Comparison of ENCODE assay signal across 1 cellular context in the genomic region with DNA sequence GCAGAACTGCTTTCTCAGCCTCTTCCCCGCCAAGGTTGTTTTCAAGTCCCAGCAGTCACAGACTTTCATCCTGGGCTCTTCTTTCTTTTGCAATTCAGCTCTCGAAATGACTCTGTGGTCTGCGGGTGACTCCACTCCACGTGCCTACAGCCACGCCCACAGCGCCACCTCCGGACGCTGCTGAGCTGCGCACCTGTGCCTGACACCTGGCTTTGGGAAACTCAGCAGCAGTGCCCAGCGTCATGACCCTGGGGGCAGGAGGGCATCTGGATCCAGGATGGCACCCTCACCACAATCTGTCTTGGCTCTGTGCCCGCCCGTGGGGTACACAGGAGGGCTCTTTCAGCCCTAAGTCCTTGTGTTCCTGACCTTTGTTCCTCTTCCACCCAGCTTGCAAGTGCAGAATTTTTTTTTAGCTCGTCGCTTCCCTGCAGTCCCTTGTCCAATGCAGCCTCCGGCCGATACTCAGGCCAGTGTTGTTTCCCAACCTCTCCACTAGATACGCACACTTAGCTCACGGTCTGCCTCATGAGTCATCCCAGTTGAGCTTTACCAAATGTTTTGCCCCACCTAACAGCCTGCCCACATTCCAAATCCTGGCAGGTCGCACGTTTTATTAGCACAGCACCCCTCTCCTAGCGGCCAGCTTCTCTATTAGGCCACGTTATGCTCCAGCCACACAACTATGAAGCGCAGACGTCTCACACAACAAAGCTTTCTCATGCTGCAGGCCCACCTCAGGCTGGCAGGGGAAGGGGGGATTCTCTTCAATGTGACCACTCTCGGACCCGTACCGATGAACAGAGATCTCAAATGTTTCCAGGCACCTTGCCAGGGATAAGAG.
TF ChIP-seq lines count a peak whose summit lies in the region.

No MANE protein-coding gene starts in this region.

TF ChIP-seq in HepG2, 621 proteins besides CTCF, POLR2A, EP300 and RAD21 (continued from another document and continues in another):
- TF ChIP-seq, protein P1, sequence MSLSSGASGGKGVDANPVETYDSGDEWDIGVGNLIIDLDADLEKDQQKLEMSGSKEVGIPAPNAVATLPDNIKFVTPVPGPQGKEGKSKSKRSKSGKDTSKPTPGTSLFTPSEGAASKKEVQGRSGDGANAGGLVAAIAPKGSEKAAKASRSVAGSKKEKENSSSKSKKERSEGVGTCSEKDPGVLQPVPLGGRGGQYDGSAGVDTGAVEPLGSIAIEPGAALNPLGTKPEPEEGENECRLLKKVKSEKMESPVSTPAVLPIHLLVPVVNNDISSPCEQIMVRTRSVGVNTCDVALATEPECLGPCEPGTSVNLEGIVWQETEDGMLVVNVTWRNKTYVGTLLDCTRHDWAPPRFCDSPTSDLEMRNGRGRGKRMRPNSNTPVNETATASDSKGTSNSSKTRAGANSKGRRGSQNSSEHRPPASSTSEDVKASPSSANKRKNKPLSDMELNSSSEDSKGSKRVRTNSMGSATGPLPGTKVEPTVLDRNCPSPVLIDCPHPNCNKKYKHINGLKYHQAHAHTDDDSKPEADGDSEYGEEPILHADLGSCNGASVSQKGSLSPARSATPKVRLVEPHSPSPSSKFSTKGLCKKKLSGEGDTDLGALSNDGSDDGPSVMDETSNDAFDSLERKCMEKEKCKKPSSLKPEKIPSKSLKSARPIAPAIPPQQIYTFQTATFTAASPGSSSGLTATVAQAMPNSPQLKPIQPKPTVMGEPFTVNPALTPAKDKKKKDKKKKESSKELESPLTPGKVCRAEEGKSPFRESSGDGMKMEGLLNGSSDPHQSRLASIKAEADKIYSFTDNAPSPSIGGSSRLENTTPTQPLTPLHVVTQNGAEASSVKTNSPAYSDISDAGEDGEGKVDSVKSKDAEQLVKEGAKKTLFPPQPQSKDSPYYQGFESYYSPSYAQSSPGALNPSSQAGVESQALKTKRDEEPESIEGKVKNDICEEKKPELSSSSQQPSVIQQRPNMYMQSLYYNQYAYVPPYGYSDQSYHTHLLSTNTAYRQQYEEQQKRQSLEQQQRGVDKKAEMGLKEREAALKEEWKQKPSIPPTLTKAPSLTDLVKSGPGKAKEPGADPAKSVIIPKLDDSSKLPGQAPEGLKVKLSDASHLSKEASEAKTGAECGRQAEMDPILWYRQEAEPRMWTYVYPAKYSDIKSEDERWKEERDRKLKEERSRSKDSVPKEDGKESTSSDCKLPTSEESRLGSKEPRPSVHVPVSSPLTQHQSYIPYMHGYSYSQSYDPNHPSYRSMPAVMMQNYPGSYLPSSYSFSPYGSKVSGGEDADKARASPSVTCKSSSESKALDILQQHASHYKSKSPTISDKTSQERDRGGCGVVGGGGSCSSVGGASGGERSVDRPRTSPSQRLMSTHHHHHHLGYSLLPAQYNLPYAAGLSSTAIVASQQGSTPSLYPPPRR (CRISPR knock-in tag; IDR thresholded peaks at IDR 0.05; ENCODE audit: borderline replicate concordance), result peak; percentile 64
- TF ChIP-seq ZNF816 (CRISPR knock-in tag; IDR thresholded peaks at IDR 0.05; ENCODE audit: borderline replicate concordance) (no peak; the same call in 1 of the 2 replicates), TCF12 (IDR thresholded peaks at IDR 0.05) (no peak), TCF12 (CRISPR knock-in tag; IDR thresholded peaks at IDR 0.05) (peak; percentile 29; the same call in 1 of the 2 replicates), RXRB (CRISPR knock-in tag; IDR thresholded peaks at IDR 0.05; ENCODE audit: borderline replicate concordance) (peak; percentile 73), ELF3 (CRISPR knock-in tag; IDR thresholded peaks at IDR 0.05) (peak; percentile 49; the same call in 1 of the 2 replicates), TSC22D2 (CRISPR knock-in tag; IDR thresholded peaks at IDR 0.05; ENCODE audit: borderline replicate concordance) (peak; percentile 60; the same call in 1 of the 2 replicates), ZNF563 (CRISPR knock-in tag; IDR thresholded peaks at IDR 0.05) (peak; percentile 44; the same call in 1 of the 2 replicates), PCBP1 (IDR thresholded peaks at IDR 0.05; ENCODE audit: borderline replicate concordance, low read depth, low read length) (no peak), ZFY (CRISPR knock-in tag; IDR thresholded peaks at IDR 0.05) (peak; percentile 42; the same call in 1 of the 2 replicates), POGZ (CRISPR knock-in tag; IDR thresholded peaks at IDR 0.05) (0 out of 2 replicates have a peak, but pooled peaks have one; percentile 51), ZNF577 (CRISPR knock-in tag; IDR thresholded peaks at IDR 0.05; ENCODE audit: borderline replicate concordance, low read depth) (no peak), CEBPB (IDR thresholded peaks at IDR 0.05; ENCODE audit: borderline replicate concordance, low read depth, low read length) (peak; percentile 94), MIER2 (CRISPR knock-in tag; IDR thresholded peaks at IDR 0.05) (peak; percentile 68; the same call in 1 of the 2 replicates), CENPX (CRISPR knock-in tag; IDR thresholded peaks at IDR 0.05) (no peak), ATAD3A (CRISPR knock-in tag; IDR thresholded peaks at IDR 0.05) (no peak), GATAD2A (CRISPR knock-in tag; IDR thresholded peaks at IDR 0.05) (peak; percentile 86), MAFG (CRISPR knock-in tag; IDR thresholded peaks at IDR 0.05) (no peak), HMG20B (CRISPR knock-in tag; conservative IDR thresholded peaks at IDR 0.05) (peak; percentile 56; the same call in 1 of the 2 replicates), TCF7L2 (IDR thresholded peaks at IDR 0.05; ENCODE audit: low read depth, low read length) (no peak), PAWR (CRISPR knock-in tag; IDR thresholded peaks at IDR 0.05; ENCODE audit: borderline replicate concordance) (no peak), ZFP1 (CRISPR knock-in tag; IDR thresholded peaks at IDR 0.05) (0 out of 2 replicates have a peak, but pooled peaks have one; percentile 47), SP140L (CRISPR knock-in tag; IDR thresholded peaks at IDR 0.05; ENCODE audit: borderline replicate concordance) (no peak), ZNF431 (CRISPR knock-in tag; IDR thresholded peaks at IDR 0.05; ENCODE audit: borderline replicate concordance, low read depth) (no peak; the same call in 1 of the 2 replicates), MTA3 (CRISPR knock-in tag; IDR thresholded peaks at IDR 0.05) (no peak), ZFP41 (CRISPR knock-in tag; IDR thresholded peaks at IDR 0.05; ENCODE audit: borderline replicate concordance) (peak; percentile 20; the same call in 1 of the 2 replicates), ZNF782 (CRISPR knock-in tag; IDR thresholded peaks at IDR 0.05; ENCODE audit: borderline replicate concordance) (no peak), NFE2L2 (IDR thresholded peaks at IDR 0.05; ENCODE audit: low read length) (no peak), ZNF75D (CRISPR knock-in tag; IDR thresholded peaks at IDR 0.05; ENCODE audit: borderline replicate concordance) (no peak), KLF16 (CRISPR knock-in tag; IDR thresholded peaks at IDR 0.05) (peak in 1 of 2 experiments; percentile 79; a peak in 2 of 4 replicates), SSRP1 (CRISPR knock-in tag; IDR thresholded peaks at IDR 0.05) (peak; percentile 68; the same call in 1 of the 2 replicates)
- TF ChIP-seq, protein P2, sequence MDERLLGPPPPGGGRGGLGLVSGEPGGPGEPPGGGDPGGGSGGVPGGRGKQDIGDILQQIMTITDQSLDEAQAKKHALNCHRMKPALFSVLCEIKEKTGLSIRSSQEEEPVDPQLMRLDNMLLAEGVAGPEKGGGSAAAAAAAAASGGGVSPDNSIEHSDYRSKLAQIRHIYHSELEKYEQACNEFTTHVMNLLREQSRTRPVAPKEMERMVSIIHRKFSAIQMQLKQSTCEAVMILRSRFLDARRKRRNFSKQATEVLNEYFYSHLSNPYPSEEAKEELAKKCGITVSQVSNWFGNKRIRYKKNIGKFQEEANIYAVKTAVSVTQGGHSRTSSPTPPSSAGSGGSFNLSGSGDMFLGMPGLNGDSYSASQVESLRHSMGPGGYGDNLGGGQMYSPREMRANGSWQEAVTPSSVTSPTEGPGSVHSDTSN (CRISPR knock-in tag; IDR thresholded peaks at IDR 0.05), result no peak
- TF ChIP-seq, protein P3, sequence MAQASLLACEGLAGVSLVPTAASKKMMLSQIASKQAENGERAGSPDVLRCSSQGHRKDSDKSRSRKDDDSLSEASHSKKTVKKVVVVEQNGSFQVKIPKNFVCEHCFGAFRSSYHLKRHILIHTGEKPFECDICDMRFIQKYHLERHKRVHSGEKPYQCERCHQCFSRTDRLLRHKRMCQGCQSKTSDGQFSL (CRISPR knock-in tag; IDR thresholded peaks at IDR 0.05), result no peak
- TF ChIP-seq, protein P4, sequence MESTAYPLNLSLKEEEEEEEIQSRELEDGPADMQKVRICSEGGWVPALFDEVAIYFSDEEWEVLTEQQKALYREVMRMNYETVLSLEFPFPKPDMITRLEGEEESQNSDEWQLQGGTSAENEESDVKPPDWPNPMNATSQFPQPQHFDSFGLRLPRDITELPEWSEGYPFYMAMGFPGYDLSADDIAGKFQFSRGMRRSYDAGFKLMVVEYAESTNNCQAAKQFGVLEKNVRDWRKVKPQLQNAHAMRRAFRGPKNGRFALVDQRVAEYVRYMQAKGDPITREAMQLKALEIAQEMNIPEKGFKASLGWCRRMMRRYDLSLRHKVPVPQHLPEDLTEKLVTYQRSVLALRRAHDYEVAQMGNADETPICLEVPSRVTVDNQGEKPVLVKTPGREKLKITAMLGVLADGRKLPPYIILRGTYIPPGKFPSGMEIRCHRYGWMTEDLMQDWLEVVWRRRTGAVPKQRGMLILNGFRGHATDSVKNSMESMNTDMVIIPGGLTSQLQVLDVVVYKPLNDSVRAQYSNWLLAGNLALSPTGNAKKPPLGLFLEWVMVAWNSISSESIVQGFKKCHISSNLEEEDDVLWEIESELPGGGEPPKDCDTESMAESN (CRISPR knock-in tag; conservative IDR thresholded peaks at IDR 0.05), result peak; percentile 90
- TF ChIP-seq, protein P5, sequence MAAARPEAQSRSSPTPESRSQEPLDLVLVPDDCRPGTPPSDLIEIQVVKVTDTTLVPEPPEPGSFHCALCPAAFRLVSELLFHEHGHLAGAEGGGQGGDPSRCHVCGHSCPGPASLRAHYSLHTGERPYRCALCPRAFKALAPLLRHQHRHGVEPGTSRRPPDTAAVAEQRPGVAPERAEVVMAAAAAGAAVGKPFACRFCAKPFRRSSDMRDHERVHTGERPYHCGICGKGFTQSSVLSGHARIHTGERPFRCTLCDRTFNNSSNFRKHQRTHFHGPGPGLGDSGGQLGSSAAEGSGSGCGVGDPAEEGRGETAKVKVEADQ (CRISPR knock-in tag; IDR thresholded peaks at IDR 0.05; ENCODE audit: borderline replicate concordance), result no peak
- TF ChIP-seq, protein P6, sequence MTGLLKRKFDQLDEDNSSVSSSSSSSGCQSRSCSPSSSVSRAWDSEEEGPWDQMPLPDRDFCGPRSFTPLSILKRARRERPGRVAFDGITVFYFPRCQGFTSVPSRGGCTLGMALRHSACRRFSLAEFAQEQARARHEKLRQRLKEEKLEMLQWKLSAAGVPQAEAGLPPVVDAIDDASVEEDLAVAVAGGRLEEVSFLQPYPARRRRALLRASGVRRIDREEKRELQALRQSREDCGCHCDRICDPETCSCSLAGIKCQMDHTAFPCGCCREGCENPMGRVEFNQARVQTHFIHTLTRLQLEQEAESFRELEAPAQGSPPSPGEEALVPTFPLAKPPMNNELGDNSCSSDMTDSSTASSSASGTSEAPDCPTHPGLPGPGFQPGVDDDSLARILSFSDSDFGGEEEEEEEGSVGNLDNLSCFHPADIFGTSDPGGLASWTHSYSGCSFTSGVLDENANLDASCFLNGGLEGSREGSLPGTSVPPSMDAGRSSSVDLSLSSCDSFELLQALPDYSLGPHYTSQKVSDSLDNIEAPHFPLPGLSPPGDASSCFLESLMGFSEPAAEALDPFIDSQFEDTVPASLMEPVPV (CRISPR knock-in tag; IDR thresholded peaks at IDR 0.05), result no peak
- TF ChIP-seq, protein P7, sequence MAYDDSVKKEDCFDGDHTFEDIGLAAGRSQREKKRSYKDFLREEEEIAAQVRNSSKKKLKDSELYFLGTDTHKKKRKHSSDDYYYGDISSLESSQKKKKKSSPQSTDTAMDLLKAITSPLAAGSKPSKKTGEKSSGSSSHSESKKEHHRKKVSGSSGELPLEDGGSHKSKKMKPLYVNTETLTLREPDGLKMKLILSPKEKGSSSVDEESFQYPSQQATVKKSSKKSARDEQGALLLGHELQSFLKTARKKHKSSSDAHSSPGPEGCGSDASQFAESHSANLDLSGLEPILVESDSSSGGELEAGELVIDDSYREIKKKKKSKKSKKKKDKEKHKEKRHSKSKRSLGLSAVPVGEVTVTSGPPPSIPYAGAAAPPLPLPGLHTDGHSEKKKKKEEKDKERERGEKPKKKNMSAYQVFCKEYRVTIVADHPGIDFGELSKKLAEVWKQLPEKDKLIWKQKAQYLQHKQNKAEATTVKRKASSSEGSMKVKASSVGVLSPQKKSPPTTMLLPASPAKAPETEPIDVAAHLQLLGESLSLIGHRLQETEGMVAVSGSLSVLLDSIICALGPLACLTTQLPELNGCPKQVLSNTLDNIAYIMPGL (CRISPR knock-in tag; IDR thresholded peaks at IDR 0.05; ENCODE audit: borderline replicate concordance in 1 of 2, low read depth in 1 of 2), result peak; percentile 36 to 94; a peak in 3 of 4 replicates
- TF ChIP-seq, protein P8, sequence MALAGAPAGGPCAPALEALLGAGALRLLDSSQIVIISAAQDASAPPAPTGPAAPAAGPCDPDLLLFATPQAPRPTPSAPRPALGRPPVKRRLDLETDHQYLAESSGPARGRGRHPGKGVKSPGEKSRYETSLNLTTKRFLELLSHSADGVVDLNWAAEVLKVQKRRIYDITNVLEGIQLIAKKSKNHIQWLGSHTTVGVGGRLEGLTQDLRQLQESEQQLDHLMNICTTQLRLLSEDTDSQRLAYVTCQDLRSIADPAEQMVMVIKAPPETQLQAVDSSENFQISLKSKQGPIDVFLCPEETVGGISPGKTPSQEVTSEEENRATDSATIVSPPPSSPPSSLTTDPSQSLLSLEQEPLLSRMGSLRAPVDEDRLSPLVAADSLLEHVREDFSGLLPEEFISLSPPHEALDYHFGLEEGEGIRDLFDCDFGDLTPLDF (CRISPR knock-in tag; IDR thresholded peaks at IDR 0.05), result no peak
- TF ChIP-seq, protein P9, sequence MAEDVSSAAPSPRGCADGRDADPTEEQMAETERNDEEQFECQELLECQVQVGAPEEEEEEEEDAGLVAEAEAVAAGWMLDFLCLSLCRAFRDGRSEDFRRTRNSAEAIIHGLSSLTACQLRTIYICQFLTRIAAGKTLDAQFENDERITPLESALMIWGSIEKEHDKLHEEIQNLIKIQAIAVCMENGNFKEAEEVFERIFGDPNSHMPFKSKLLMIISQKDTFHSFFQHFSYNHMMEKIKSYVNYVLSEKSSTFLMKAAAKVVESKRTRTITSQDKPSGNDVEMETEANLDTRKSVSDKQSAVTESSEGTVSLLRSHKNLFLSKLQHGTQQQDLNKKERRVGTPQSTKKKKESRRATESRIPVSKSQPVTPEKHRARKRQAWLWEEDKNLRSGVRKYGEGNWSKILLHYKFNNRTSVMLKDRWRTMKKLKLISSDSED (CRISPR knock-in tag; IDR thresholded peaks at IDR 0.05), result peak; percentile 84; the same call in 1 of the 2 replicates
- TF ChIP-seq, protein P10, sequence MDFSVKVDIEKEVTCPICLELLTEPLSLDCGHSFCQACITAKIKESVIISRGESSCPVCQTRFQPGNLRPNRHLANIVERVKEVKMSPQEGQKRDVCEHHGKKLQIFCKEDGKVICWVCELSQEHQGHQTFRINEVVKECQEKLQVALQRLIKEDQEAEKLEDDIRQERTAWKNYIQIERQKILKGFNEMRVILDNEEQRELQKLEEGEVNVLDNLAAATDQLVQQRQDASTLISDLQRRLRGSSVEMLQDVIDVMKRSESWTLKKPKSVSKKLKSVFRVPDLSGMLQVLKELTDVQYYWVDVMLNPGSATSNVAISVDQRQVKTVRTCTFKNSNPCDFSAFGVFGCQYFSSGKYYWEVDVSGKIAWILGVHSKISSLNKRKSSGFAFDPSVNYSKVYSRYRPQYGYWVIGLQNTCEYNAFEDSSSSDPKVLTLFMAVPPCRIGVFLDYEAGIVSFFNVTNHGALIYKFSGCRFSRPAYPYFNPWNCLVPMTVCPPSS (IDR thresholded peaks at IDR 0.05), result no peak
